16 cellular contexts compared by ENCODE assay signal in genomic region chr5:36741138-36741537, GRCh38.
"Had no signal": no experiment of that assay in that cellular context is flagged by ENCODE, and none has a peak within 500 bp of the region (broad histone marks: within the 10 kb centered on the region; RNA-seq: fewer than 3 reads in every experiment).

No MANE protein-coding gene starts in this region.

- ATAC-seq: activated naive CD4-positive, alpha-beta T cell treated with anti-CD3 and anti-CD28 coated beads, Interleukin-2, amount 50 U/mL, for 72 hours; gastrocnemius medialis; T-cell had no signal

- H3K9me3 ChIP-seq: esophagus squamous epithelium, gastrocnemius medialis, left ventricle myocardium inferior, thyroid gland had no signal

- DNase-seq: activated B cell treated with CpG ODN at 0.5 μM for 24 hours; activated CD4-positive, alpha-beta T cell treated with anti-CD3 and anti-CD28 coated beads, Interleukin-2, amount 50 U/mL, for 1 hour; activated T-cell treated with anti-CD3 and anti-CD28 coated beads, Interleukin-2, amount 50 U/mL, for 1 hour; amniotic stem cell; brain microvascular endothelial cell; esophagus squamous epithelium; gastrocnemius medialis; islet precursor cell; left ventricle myocardium inferior; mesendoderm; T-cell; T1000; thyroid gland had no signal

- H3K27me3 ChIP-seq: thyroid gland had no signal

- FAIRE-seq: urothelium cell line had no signal

- H3K4me3 ChIP-seq: esophagus squamous epithelium, gastrocnemius medialis, left ventricle myocardium inferior, skin epidermis, thyroid gland had no signal

- H3K36me3 ChIP-seq: brain microvascular endothelial cell, esophagus squamous epithelium, gastrocnemius medialis, left ventricle myocardium inferior, thyroid gland had no signal

- H3K27ac ChIP-seq: brain microvascular endothelial cell, esophagus squamous epithelium, gastrocnemius medialis, skin epidermis, thyroid gland had no signal
